ENCODE assay signal across 38 cellular contexts in genomic region chr19:2339644-2340310, GRCh38. TPM values are rescaled to one million over a fixed set of nuclear protein-coding genes. Genes with fewer than 3 reads are reported as not detected.
"Had no signal": no experiment of that assay in that cellular context is flagged by ENCODE, and none has a peak within 500 bp of the region (broad histone marks: within the 10 kb centered on the region; RNA-seq: fewer than 3 reads in every experiment).

No MANE protein-coding gene starts in this region.

- H3K4me1 ChIP-seq: adrenal gland, colonic mucosa, gastroesophageal sphincter had no signal

- H3K27me3 ChIP-seq: adrenal gland, body of pancreas, colonic mucosa, esophagus squamous epithelium, gastroesophageal sphincter had no signal

- H3K9me3 Mint-ChIP-seq: activated naive CD4-positive, alpha-beta T cell treated with anti-CD3 and anti-CD28 coated beads, Interleukin-2, amount 50 U/mL, for 24 hours had no signal

- H3K27me3 Mint-ChIP-seq: activated CD4-positive, alpha-beta memory T cell treated with anti-CD3 and anti-CD28 coated beads for 36 hours; activated CD4-positive, alpha-beta T cell treated with anti-CD3 and anti-CD28 coated beads for 36 hours; activated CD4-positive, alpha-beta T cell treated with anti-CD3 and anti-CD28 coated beads, Interleukin-2, amount 10 ng/mL, durations not matched to agents 24 days and 14 days; activated CD8-positive, alpha-beta memory T cell treated with anti-CD3 and anti-CD28 coated beads, Interleukin-2, amount 10 ng/mL, durations not matched to agents 7 days and 5 days; activated naive CD4-positive, alpha-beta T cell treated with anti-CD3 and anti-CD28 coated beads, Interleukin-2, amount 50 U/mL, for 24 hours; activated naive CD8-positive, alpha-beta T cell treated with anti-CD3 and anti-CD28 coated beads for 36 hours; activated naive CD8-positive, alpha-beta T cell treated with anti-CD3 and anti-CD28 coated beads, Interleukin-2, amount 50 U/mL, for 24 hours; T-helper 17 cell had no signal

- H3K4me3 Mint-ChIP-seq: activated CD4-positive, alpha-beta memory T cell treated with anti-CD3 and anti-CD28 coated beads for 36 hours; activated CD4-positive, alpha-beta T cell treated with anti-CD3 and anti-CD28 coated beads for 36 hours; activated CD4-positive, alpha-beta T cell treated with anti-CD3 and anti-CD28 coated beads, Interleukin-2, amount 10 ng/mL, durations not matched to agents 24 days and 14 days; activated CD8-positive, alpha-beta memory T cell treated with anti-CD3 and anti-CD28 coated beads, Interleukin-2, amount 10 ng/mL, durations not matched to agents 7 days and 5 days; activated CD8-positive, alpha-beta T cell treated with anti-CD3 and anti-CD28 coated beads, Interleukin-2, amount 10 ng/mL, durations not matched to agents 7 days and 5 days; activated naive CD4-positive, alpha-beta T cell treated with anti-CD3 and anti-CD28 coated beads for 36 hours; activated naive CD4-positive, alpha-beta T cell treated with anti-CD3 and anti-CD28 coated beads, Interleukin-2, amount 50 U/mL, for 24 hours; activated naive CD8-positive, alpha-beta T cell treated with anti-CD3 and anti-CD28 coated beads for 36 hours; activated naive CD8-positive, alpha-beta T cell treated with anti-CD3 and anti-CD28 coated beads, Interleukin-2, amount 50 U/mL, for 24 hours; activated T-helper 1 cell treated with anti-CD3 and anti-CD28 coated beads, Interleukin-12 subunit alpha, Interleukin-12 subunit beta, Interleukin-2, Interleukin-4 antibody, amounts not matched to agents 30 ng/mL and 10 ng/mL and 1 ng/mL, durations not matched to agents 14 hours and 24 hours and 36 hours; T-helper 17 cell; T-helper 2 cell treated with Interferon-gamma antibody and Interleukin-4, amounts not matched to agents 5 μg/mL and 100 μg/mL, for 36 hours had no signal

- FAIRE-seq: endometrium, endothelial cell of umbilical vein had no signal

- H3K36me3 ChIP-seq: colonic mucosa had no signal

- H3K4me3 ChIP-seq: adrenal gland, body of pancreas, colonic mucosa, esophagus squamous epithelium, gastroesophageal sphincter had no signal

- H3K27ac Mint-ChIP-seq: activated CD4-positive, alpha-beta memory T cell treated with anti-CD3 and anti-CD28 coated beads for 36 hours; activated CD4-positive, alpha-beta T cell treated with anti-CD3 and anti-CD28 coated beads for 36 hours; activated CD4-positive, alpha-beta T cell treated with anti-CD3 and anti-CD28 coated beads, Interleukin-2, amount 10 ng/mL, durations not matched to agents 24 days and 14 days; activated CD8-positive, alpha-beta memory T cell treated with anti-CD3 and anti-CD28 coated beads, Interleukin-2, amount 10 ng/mL, durations not matched to agents 7 days and 5 days; activated CD8-positive, alpha-beta T cell treated with anti-CD3 and anti-CD28 coated beads, Interleukin-2, amount 10 ng/mL, durations not matched to agents 7 days and 5 days; activated naive CD4-positive, alpha-beta T cell treated with anti-CD3 and anti-CD28 coated beads for 36 hours; activated naive CD4-positive, alpha-beta T cell treated with anti-CD3 and anti-CD28 coated beads, Interleukin-2, amount 50 U/mL, for 24 hours; activated naive CD8-positive, alpha-beta T cell treated with anti-CD3 and anti-CD28 coated beads for 36 hours; activated naive CD8-positive, alpha-beta T cell treated with anti-CD3 and anti-CD28 coated beads, Interleukin-2, amount 50 U/mL, for 24 hours; activated T-helper 1 cell treated with anti-CD3 and anti-CD28 coated beads, Interleukin-12 subunit alpha, Interleukin-12 subunit beta, Interleukin-2, Interleukin-4 antibody, amounts not matched to agents 30 ng/mL and 10 ng/mL and 1 ng/mL, durations not matched to agents 14 hours and 24 hours and 36 hours; activated T-helper 2 cell treated with anti-CD3 and anti-CD28 coated beads, Interferon-gamma antibody, Interleukin-2, Interleukin-4, amounts not matched to agents 10 μg/mL and 5 μg/mL and 100 μg/mL, durations not matched to agents 14 hours and 24 hours and 36 hours; T-helper 17 cell; T-helper 2 cell treated with Interferon-gamma antibody and Interleukin-4, amounts not matched to agents 5 μg/mL and 100 μg/mL, for 36 hours had no signal

- DNase-seq: activated CD4-positive, alpha-beta memory T cell treated with anti-CD3 and anti-CD28 coated beads for 36 hours; activated CD4-positive, alpha-beta T cell treated with anti-CD3 and anti-CD28 coated beads for 36 hours; activated CD4-positive, alpha-beta T cell treated with anti-CD3 and anti-CD28 coated beads, Interleukin-2, amount 10 ng/mL, durations not matched to agents 24 days and 14 days; activated CD4-positive, CD25-positive, alpha-beta regulatory T cell; activated CD4-positive, CD25-positive, alpha-beta regulatory T cell treated with anti-CD3 and anti-CD28 coated beads, Interleukin-2, amount 50 U/mL, for 72 hours; activated CD8-positive, alpha-beta memory T cell treated with anti-CD3 and anti-CD28 coated beads, Interleukin-2, amount 10 ng/mL, durations not matched to agents 7 days and 5 days; activated CD8-positive, alpha-beta memory T cell treated with anti-CD3 and anti-CD28 coated beads, Interleukin-2, amount 50 U/mL, for 4 hours; activated CD8-positive, alpha-beta T cell treated with anti-CD3 and anti-CD28 coated beads, Interleukin-2, amount 10 ng/mL, durations not matched to agents 7 days and 5 days; activated effector memory CD4-positive, alpha-beta T cell treated with anti-CD3 and anti-CD28 coated beads, Interleukin-2, amount 50 U/mL, for 16 hours; activated naive CD4-positive, alpha-beta T cell treated with anti-CD3 and anti-CD28 coated beads for 36 hours; activated naive CD8-positive, alpha-beta T cell treated with anti-CD3 and anti-CD28 coated beads for 36 hours; activated naive CD8-positive, alpha-beta T cell treated with anti-CD3 and anti-CD28 coated beads, Interleukin-2, amount 50 U/mL, for 24 hours; activated T-cell treated with anti-CD3 and anti-CD28 coated beads, Interleukin-2, amount 50 U/mL, for 1 hour; activated T-cell treated with anti-CD3 and anti-CD28 coated beads, Interleukin-2, amount 50 U/mL, for 48 hours; adrenal gland; amygdala; aorta; body of pancreas; caudate nucleus; colonic mucosa; effector CD8-positive, alpha-beta T cell; esophagus squamous epithelium; foreskin melanocyte; T-helper 1 cell; T-helper 17 cell; T1000 had no signal

- H3K9me3 ChIP-seq: adrenal gland, body of pancreas, colonic mucosa, esophagus squamous epithelium, gastroesophageal sphincter had no signal

- H3K27ac ChIP-seq: adrenal gland, body of pancreas, colonic mucosa, epithelial cell of prostate, esophagus squamous epithelium, gastroesophageal sphincter had no signal

- ATAC-seq: activated CD4-positive, alpha-beta T cell treated with anti-CD3 and anti-CD28 coated beads for 36 hours; activated CD8-positive, alpha-beta memory T cell treated with anti-CD3 and anti-CD28 coated beads, Interleukin-2, amount 10 ng/mL, durations not matched to agents 7 days and 5 days; activated CD8-positive, alpha-beta T cell treated with anti-CD3 and anti-CD28 coated beads, Interleukin-2, amount 10 ng/mL, durations not matched to agents 7 days and 5 days; activated naive CD8-positive, alpha-beta T cell treated with anti-CD3 and anti-CD28 coated beads, Interleukin-2, amount 50 U/mL, for 24 hours; body of pancreas; gastroesophageal sphincter; T-helper 17 cell had no signal

RNA-seq across cellular contexts. Expression of gene TMPRSS9, which starts 20.3 kb away (rescaled TPM):
- total RNA-seq: activated CD4-positive, alpha-beta memory T cell treated with anti-CD3 and anti-CD28 coated beads for 36 hours; activated CD4-positive, alpha-beta T cell treated with anti-CD3 and anti-CD28 coated beads for 36 hours; activated CD4-positive, alpha-beta T cell treated with anti-CD3 and anti-CD28 coated beads, Interleukin-2, amount 10 ng/mL, durations not matched to agents 24 days and 14 days; activated CD8-positive, alpha-beta memory T cell treated with anti-CD3 and anti-CD28 coated beads for 36 hours; activated CD8-positive, alpha-beta memory T cell treated with anti-CD3 and anti-CD28 coated beads, Interleukin-2, amount 10 ng/mL, durations not matched to agents 7 days and 5 days; activated CD8-positive, alpha-beta T cell treated with anti-CD3 and anti-CD28 coated beads, Interleukin-2, amount 10 ng/mL, durations not matched to agents 7 days and 5 days; activated naive CD4-positive, alpha-beta T cell treated with anti-CD3 and anti-CD28 coated beads for 36 hours; activated naive CD8-positive, alpha-beta T cell treated with anti-CD3 and anti-CD28 coated beads for 36 hours; activated T-helper 1 cell treated with anti-CD3 and anti-CD28 coated beads, Interleukin-12 subunit alpha, Interleukin-12 subunit beta, Interleukin-2, Interleukin-4 antibody, amounts not matched to agents 30 ng/mL and 10 ng/mL and 1 ng/mL, durations not matched to agents 14 hours and 24 hours and 36 hours; activated T-helper 2 cell treated with anti-CD3 and anti-CD28 coated beads, Interferon-gamma antibody, Interleukin-2, Interleukin-4, amounts not matched to agents 10 μg/mL and 5 μg/mL and 100 μg/mL, durations not matched to agents 14 hours and 24 hours and 36 hours; body of pancreas; dermis microvascular lymphatic vessel endothelial cell; endothelial cell of umbilical vein; fibroblast of lung; fibroblast of villous mesenchyme; T-helper 17 cell had no signal
- polyA plus RNA-seq: aorta, endothelial cell of umbilical vein, fibroblast of lung had no signal

RNA-seq across cellular contexts. Expression of gene LINGO3, which starts 31.8 kb away (rescaled TPM):
- total RNA-seq: activated CD4-positive, alpha-beta T cell treated with anti-CD3 and anti-CD28 coated beads for 36 hours; activated naive CD4-positive, alpha-beta T cell treated with anti-CD3 and anti-CD28 coated beads for 36 hours; aorta; body of pancreas; dermis microvascular lymphatic vessel endothelial cell; endothelial cell of umbilical vein; fibroblast of lung; fibroblast of villous mesenchyme; gastroesophageal sphincter had no signal
- polyA plus RNA-seq: adrenal gland, endothelial cell of umbilical vein, fibroblast of lung had no signal

RNA-seq across cellular contexts. Expression of gene PEAK3, which starts 57.8 kb away (rescaled TPM):
- total RNA-seq: activated CD4-positive, alpha-beta memory T cell treated with anti-CD3 and anti-CD28 coated beads for 36 hours; activated CD4-positive, alpha-beta T cell treated with anti-CD3 and anti-CD28 coated beads for 36 hours; activated naive CD4-positive, alpha-beta T cell treated with anti-CD3 and anti-CD28 coated beads for 36 hours; activated naive CD8-positive, alpha-beta T cell treated with anti-CD3 and anti-CD28 coated beads for 36 hours; endothelial cell of umbilical vein; fibroblast of lung; T-helper 17 cell had no signal
- polyA plus RNA-seq: fibroblast of lung had no signal
